ENCODE assay signal across 1 cellular context in genomic region chr2:10466801-10467200, GRCh38.
TF ChIP-seq lines count a peak whose summit lies in the region.

No MANE protein-coding gene starts in this region.

TF ChIP-seq in H1, 55 proteins besides CTCF, POLR2A, EP300 and RAD21 (continued from another document):
- TF ChIP-seq CHD7 (IDR thresholded peaks at IDR 0.05; ENCODE audit: insufficient replicate concordance, low read length) (no peak), CTBP2 (IDR thresholded peaks at IDR 0.05; ENCODE audit: borderline replicate concordance, insufficient read depth, insufficient read length, low read length) (no peak), E2F6 (IDR thresholded peaks at IDR 0.05) (no peak), HDAC2 (IDR thresholded peaks at IDR 0.05; ENCODE audit: borderline replicate concordance in 1 of 2, low read depth in 2 of 2, low read length in 2 of 2) (no peak), SP1 (IDR thresholded peaks at IDR 0.05; ENCODE audit: low read depth, low read length) (no peak), SIN3A (conservative IDR thresholded peaks at IDR 0.05 in 1 of 2, IDR thresholded peaks at IDR 0.05 in 1 of 2; ENCODE audit: low read depth in 1 of 2, low read length in 2 of 2) (no peak), MAFK (IDR thresholded peaks at IDR 0.05; ENCODE audit: low read depth, low read length) (no peak), CREB1 (IDR thresholded peaks at IDR 0.05) (no peak), SP2 (IDR thresholded peaks at IDR 0.05; ENCODE audit: low read length) (no peak), CHD1 (IDR thresholded peaks at IDR 0.05; ENCODE audit: low read depth, low read length) (no peak), CEBPB (IDR thresholded peaks at IDR 0.05; ENCODE audit: low read depth, low read length) (no peak)
- TF ChIP-seq, protein P1, sequence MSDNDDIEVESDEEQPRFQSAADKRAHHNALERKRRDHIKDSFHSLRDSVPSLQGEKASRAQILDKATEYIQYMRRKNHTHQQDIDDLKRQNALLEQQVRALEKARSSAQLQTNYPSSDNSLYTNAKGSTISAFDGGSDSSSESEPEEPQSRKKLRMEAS (IDR thresholded peaks at IDR 0.05): no peak
- TF ChIP-seq, protein P2, sequence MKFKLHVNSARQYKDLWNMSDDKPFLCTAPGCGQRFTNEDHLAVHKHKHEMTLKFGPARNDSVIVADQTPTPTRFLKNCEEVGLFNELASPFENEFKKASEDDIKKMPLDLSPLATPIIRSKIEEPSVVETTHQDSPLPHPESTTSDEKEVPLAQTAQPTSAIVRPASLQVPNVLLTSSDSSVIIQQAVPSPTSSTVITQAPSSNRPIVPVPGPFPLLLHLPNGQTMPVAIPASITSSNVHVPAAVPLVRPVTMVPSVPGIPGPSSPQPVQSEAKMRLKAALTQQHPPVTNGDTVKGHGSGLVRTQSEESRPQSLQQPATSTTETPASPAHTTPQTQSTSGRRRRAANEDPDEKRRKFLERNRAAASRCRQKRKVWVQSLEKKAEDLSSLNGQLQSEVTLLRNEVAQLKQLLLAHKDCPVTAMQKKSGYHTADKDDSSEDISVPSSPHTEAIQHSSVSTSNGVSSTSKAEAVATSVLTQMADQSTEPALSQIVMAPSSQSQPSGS (IDR thresholded peaks at IDR 0.05; ENCODE audit: low read length): no peak
